In the genomic region with DNA sequence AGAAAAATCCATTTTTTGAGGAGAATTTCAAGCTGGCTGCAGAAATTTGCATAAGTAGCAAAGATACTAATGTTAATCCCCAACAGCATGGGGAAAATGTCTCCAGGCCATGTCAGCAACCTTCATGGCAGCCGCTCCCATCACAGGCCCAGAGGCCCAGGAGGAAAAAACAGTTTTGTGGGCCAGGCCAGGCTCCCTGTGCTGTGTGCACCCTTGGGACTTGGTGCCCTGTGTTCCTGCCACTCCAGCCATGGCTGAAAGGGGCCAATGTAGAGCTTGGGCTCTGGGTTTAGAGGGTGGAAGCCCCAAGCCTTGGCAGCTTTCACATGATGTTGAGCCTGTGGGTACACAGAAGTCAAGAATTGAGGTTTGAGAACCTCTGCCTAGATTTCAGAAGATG, we compare ENCODE assay signal across 29 cellular contexts.
"Had no signal": no experiment of that assay in that cellular context is flagged by ENCODE, and none has a peak within 500 bp of the region (broad histone marks: within the 10 kb centered on the region; RNA-seq: fewer than 3 reads in every experiment).

No MANE protein-coding gene starts in this region.

- H3K9me3 ChIP-seq: colonic mucosa, esophagus muscularis mucosa, esophagus squamous epithelium, gastrocnemius medialis, gastroesophageal sphincter, heart left ventricle had no signal

- ATAC-seq: effector memory CD8-positive, alpha-beta T cell; esophagus mucosa; foreskin keratinocyte; gastrocnemius medialis; gastroesophageal sphincter; heart left ventricle; heart right ventricle had no signal

- H3K4me3 ChIP-seq: colonic mucosa, coronary artery, dorsolateral prefrontal cortex, esophagus muscularis mucosa, esophagus squamous epithelium, gastrocnemius medialis, gastroesophageal sphincter, heart left ventricle, heart right ventricle, hepatocyte had no signal

- H3K4me2 ChIP-seq: hepatocyte had no signal

- H3K27ac ChIP-seq: colonic mucosa, coronary artery, dorsolateral prefrontal cortex, epithelial cell of prostate, esophagus muscularis mucosa, esophagus squamous epithelium, foreskin keratinocyte, gastrocnemius medialis, gastroesophageal sphincter, heart left ventricle, heart right ventricle, hepatocyte had no signal

- DNase-seq: colonic mucosa; cortex of kidney; dermis blood vessel endothelial cell; dorsolateral prefrontal cortex; effector CD4-positive, alpha-beta T cell; effector CD8-positive, alpha-beta T cell; effector memory CD4-positive, alpha-beta T cell; effector memory CD8-positive, alpha-beta T cell; endodermal cell; erythroblast; esophagus squamous epithelium; foreskin fibroblast; foreskin keratinocyte; foreskin melanocyte; gastrocnemius medialis; glutamatergic neuron; head of caudate nucleus; heart left ventricle; heart right ventricle had no signal

- H3K27me3 ChIP-seq: colonic mucosa, dorsolateral prefrontal cortex, esophagus muscularis mucosa, esophagus squamous epithelium, foreskin keratinocyte, gastrocnemius medialis, gastroesophageal sphincter, heart left ventricle, heart right ventricle, hepatocyte had no signal

- H3K4me1 ChIP-seq: colonic mucosa, esophagus muscularis mucosa, esophagus squamous epithelium, foreskin keratinocyte, gastrocnemius medialis, gastroesophageal sphincter, heart left ventricle, heart right ventricle had no signal

- H3K36me3 ChIP-seq: colonic mucosa, esophagus muscularis mucosa, esophagus squamous epithelium, gastrocnemius medialis, gastroesophageal sphincter, heart left ventricle, heart right ventricle had no signal

- FAIRE-seq: colon, endometrium, endothelial cell of umbilical vein, frontal cortex had no signal
